Comparison of ENCODE assay signal across 11 cellular contexts in genomic region chr18:35511428-35511827, GRCh38. TPM values are rescaled to one million over a fixed set of nuclear protein-coding genes. Genes with fewer than 3 reads are reported as not detected.
DNase-seq lines count a peak whose midpoint lies in the region; ATAC-seq, FAIRE-seq and TF ChIP-seq lines count a peak whose summit lies in the region.
"Had no signal": no experiment of that assay in that cellular context is flagged by ENCODE, and none has a peak within 500 bp of the region (broad histone marks: within the 10 kb centered on the region; RNA-seq: fewer than 3 reads in every experiment).

No MANE protein-coding gene starts in this region.

- H3K4me1 Mint-ChIP-seq in type B pancreatic cell (ENCODE audit: unreplicated experiment) = peaks cover 24% of the 10 kb centered on the region

- POLR2A ChIA-PET in HepG2 (lab: Yijun Ruan, JAX) = no interaction called here

- H3K4me2 ChIP-seq in HepG2 (ENCODE audit: low read depth, low read length) = no peak overlapping the region

- no peak for TF ChIP-seq RAD21 in HepG2 (CRISPR knock-in tag; IDR thresholded peaks at IDR 0.05)

- BruUV-seq in HepG2 (replicated peaks; lab: Mats Ljungman, UMichigan) = no TSS peak

- CTCF ChIA-PET in HepG2 (lab: Yijun Ruan, JAX; ENCODE audit: low intra/inter-chr PET ratio, low total read pairs) = interaction anchor here (2.8 kb wide), 1 partner anchor 103 kb away, joined by 26 read pairs; no protein-coding TSS in a partner anchor

- WGBS in right lobe of liver (ENCODE audit: insufficient coverage, low coverage, low lambda C conversion rate, missing lambda C conversion rate) = 72% methylated on average over 2 of the region's 2 CpGs
- 57% methylated on average over 2 of the region's 2 CpGs for WGBS in HepG2 (ENCODE audit: low lambda C conversion rate)
- WGBS in heart right ventricle, 2 donors = 52 to 56% methylated on average over 2 of the region's 2 CpGs

- no peaks in the 10 kb centered on the region for H3K27me3 ChIP-seq in right lobe of liver
- peaks cover 0 to 6% of the 10 kb centered on the region in 2 experiments; a peak in 1 of 5 replicates for H3K27me3 ChIP-seq in HepG2 (ENCODE audit: control insufficient read depth in 1 of 2, insufficient read depth in 2 of 2, low read length in 2 of 2)
- no peaks in the 10 kb centered on the region for H3K27me3 ChIP-seq in brain microvascular endothelial cell (replicated peaks)
- no peaks in the 10 kb centered on the region for H3K27me3 ChIP-seq in heart right ventricle

- H3K4me1 ChIP-seq in right lobe of liver (no peaks in the 10 kb centered on the region), HepG2 (ENCODE audit: insufficient read depth, low read length) (peaks cover 20% of the 10 kb centered on the region), heart right ventricle (peaks cover 0 to 35% (median 13%) of the 10 kb centered on the region in 9 donors)

- no peak overlapping the region for H3K4me3 Mint-ChIP-seq in type B pancreatic cell
- H3K4me3 Mint-ChIP-seq: natural killer cell treated with Interleukin-12 subunit alpha and Interleukin-12 subunit beta and Interleukin-15 and Interleukin-18, amount 100 ng/mL, for 72 hours had no signal

- DNase-seq in right lobe of liver (no peak), HepG2 (ENCODE audit: low spot score) (no peak), type B pancreatic cell (ENCODE audit: extremely low spot score, unreplicated experiment) (peak; percentile 18), activated T-cell treated with anti-CD3 and anti-CD28 coated beads for 4 hours (no peak), brain microvascular endothelial cell (no peak), heart right ventricle (no peak)
- DNase-seq: central memory CD4-positive, alpha-beta T cell had no signal

- no peak overlapping the region for H3K9ac ChIP-seq in HepG2 (ENCODE audit: insufficient read depth, low read depth, low read length)

- H3K9me3 ChIP-seq in right lobe of liver (no peaks in the 10 kb centered on the region), HepG2 (ENCODE audit: low read length) (no peaks in the 10 kb centered on the region), heart right ventricle (no peaks in the 10 kb centered on the region)

- TF ChIP-seq CTCF in right lobe of liver (IDR thresholded peaks at IDR 0.05) = no peak
- no peak for TF ChIP-seq CTCF in HepG2 (CRISPR knock-in tag; IDR thresholded peaks at IDR 0.05)
- TF ChIP-seq CTCF in type B pancreatic cell (conservative IDR thresholded peaks at IDR 0.05) = no peak
- TF ChIP-seq CTCF in brain microvascular endothelial cell (IDR thresholded peaks at IDR 0.05; ENCODE audit: low read depth, low read length, missing control alignments) = no peak
- TF ChIP-seq CTCF in heart right ventricle (IDR thresholded peaks at IDR 0.05) = no peak

- H3K4me3 ChIP-seq in right lobe of liver = no peak overlapping the region
- no peak overlapping the region for H3K4me3 ChIP-seq in HepG2 (replicated peaks in 1 of 3; ENCODE audit: insufficient read depth in 1 of 3, low read depth in 2 of 3, low read length in 3 of 3)
- H3K4me3 ChIP-seq in brain microvascular endothelial cell (ENCODE audit: low read depth, low read length) = no peak overlapping the region
- no peak overlapping the region for H3K4me3 ChIP-seq in heart right ventricle

- no peaks in the 10 kb centered on the region for H3K36me3 Mint-ChIP-seq in type B pancreatic cell
- H3K36me3 Mint-ChIP-seq: natural killer cell treated with Interleukin-12 subunit alpha and Interleukin-12 subunit beta and Interleukin-15 and Interleukin-18, amount 100 ng/mL, for 72 hours had no signal

- no peaks in the 10 kb centered on the region for H3K36me3 ChIP-seq in right lobe of liver
- H3K36me3 ChIP-seq in HepG2 (replicated peaks in 1 of 2; ENCODE audit: control insufficient read depth in 1 of 2, insufficient read depth in 2 of 2, low read length in 2 of 2) = no peaks in the 10 kb centered on the region
- H3K36me3 ChIP-seq in brain microvascular endothelial cell (replicated peaks) = no peaks in the 10 kb centered on the region
- H3K36me3 ChIP-seq in heart right ventricle = no peaks in the 10 kb centered on the region

- no peaks in the 10 kb centered on the region for H4K20me1 ChIP-seq in HepG2 (ENCODE audit: insufficient read depth, low read length)

- ATAC-seq in right lobe of liver = peak; percentile 6 to 19 (median 11)
- ATAC-seq in HepG2 = no peak
- ATAC-seq in HG02623 (IDR thresholded peaks at IDR 0.05; ENCODE audit: unreplicated experiment) = peak; percentile 95
- peak; percentile 66 for ATAC-seq in HG03565 (IDR thresholded peaks at IDR 0.05; ENCODE audit: unreplicated experiment)
- ATAC-seq in heart right ventricle = no peak
- ATAC-seq: natural killer cell treated with Interleukin-12 subunit alpha and Interleukin-12 subunit beta and Interleukin-15 and Interleukin-18, amount 100 ng/mL, for 72 hours had no signal

- no peak for TF ChIP-seq EP300 in HepG2 (IDR thresholded peaks at IDR 0.05; ENCODE audit: low read depth in 2 of 2, low read length in 2 of 2)
- TF ChIP-seq EP300 in HepG2 (CRISPR knock-in tag; IDR thresholded peaks at IDR 0.05; ENCODE audit: borderline replicate concordance) = no peak

- intact Hi-C loops in right lobe of liver (cut with DNase I) (loop anchor here (10.0 kb wide), 2 partner anchors 97 to 117 kb away; no protein-coding TSS in a partner anchor), HepG2 (cut with micrococcal nuclease; ENCODE audit: unreplicated experiment) (no loop called here), heart right ventricle (cut with DNase I) (no loop called here)

- H3K27me3 Mint-ChIP-seq in type B pancreatic cell = no peaks in the 10 kb centered on the region
- H3K27me3 Mint-ChIP-seq: natural killer cell treated with Interleukin-12 subunit alpha and Interleukin-12 subunit beta and Interleukin-15 and Interleukin-18, amount 100 ng/mL, for 72 hours had no signal

- H3K27ac ChIP-seq in right lobe of liver (no peak overlapping the region), HepG2 (ENCODE audit: extremely low read length, insufficient read depth, low read length) (no peak overlapping the region), brain microvascular endothelial cell (no peak overlapping the region), heart right ventricle (no peak overlapping the region)
- H3K27ac ChIP-seq: RWPE1 had no signal

- in situ Hi-C loops in HepG2 (cut with HindIII; ENCODE audit: extremely low pct_ligation_motif_present, low pct_unique_long_range_greater_than_20kb) (no loop called here), brain microvascular endothelial cell (cut with HindIII; ENCODE audit: low pct_ligation_motif_present, low sequenced_read_pairs) (no loop called here)

- H3K27ac Mint-ChIP-seq in type B pancreatic cell = no peak overlapping the region
- H3K27ac Mint-ChIP-seq: natural killer cell treated with Interleukin-12 subunit alpha and Interleukin-12 subunit beta and Interleukin-15 and Interleukin-18, amount 100 ng/mL, for 72 hours had no signal

- FAIRE-seq in HepG2 (lab: Jason Lieb, UNC) = no peak

- TF ChIP-seq POLR2A in right lobe of liver (IDR thresholded peaks at IDR 0.05) (no peak), HepG2 (IDR thresholded peaks at IDR 0.05; ENCODE audit: insufficient read depth in 1 of 2, low read depth in 2 of 2, low read length in 2 of 2) (no peak)

- no peaks in the 10 kb centered on the region for H3K79me2 ChIP-seq in HepG2 (ENCODE audit: insufficient read depth, low read length)

- H2AFZ ChIP-seq in HepG2 (ENCODE audit: low read length) = no peak overlapping the region

- no peaks in the 10 kb centered on the region for H3K9me3 Mint-ChIP-seq in type B pancreatic cell
- H3K9me3 Mint-ChIP-seq: natural killer cell treated with Interleukin-12 subunit alpha and Interleukin-12 subunit beta and Interleukin-15 and Interleukin-18, amount 100 ng/mL, for 72 hours had no signal

TF ChIP-seq in HepG2, 621 proteins besides CTCF, POLR2A, EP300 and RAD21:
- TF ChIP-seq SNAPC2 (CRISPR knock-in tag; IDR thresholded peaks at IDR 0.05) (no peak), ZNF616 (CRISPR knock-in tag; IDR thresholded peaks at IDR 0.05; ENCODE audit: low read depth) (no peak), TBP (CRISPR knock-in tag; IDR thresholded peaks at IDR 0.05) (no peak), ZNF674 (CRISPR knock-in tag; IDR thresholded peaks at IDR 0.05; ENCODE audit: low read depth) (no peak), ZFYVE20 (CRISPR knock-in tag; IDR thresholded peaks at IDR 0.05; ENCODE audit: borderline replicate concordance, low read depth) (no peak), MYNN (CRISPR knock-in tag; IDR thresholded peaks at IDR 0.05; ENCODE audit: low read depth) (no peak), SMARCE1 (IDR thresholded peaks at IDR 0.05; ENCODE audit: borderline replicate concordance) (no peak), ELF1 (CRISPR knock-in tag; IDR thresholded peaks at IDR 0.05) (no peak), NR2F1 (CRISPR knock-in tag; IDR thresholded peaks at IDR 0.05) (no peak)

RNA-seq across cellular contexts. Expression of gene INO80C, which starts 13.7 kb away (rescaled TPM):
- total RNA-seq in right lobe of liver (10 to 100 TPM in 3 of 6 experiments, 1 to 10 TPM in 3; 6.4 to 12.7 (median 9.7) TPM), HepG2 (2016; rRNA removed; fragmentation: Illumina TruSeq; extraction: Trizol) (8.2 and 10.8 TPM in 2 replicates), type B pancreatic cell (ENCODE audit: low replicate concordance) (19.7 and 22.6 TPM in 2 replicates), heart right ventricle (10 to 100 TPM; 19.5 to 28.4 (median 25.5) TPM)
- 5.2 and 7.5 TPM in 2 replicates for total RNA-seq in HepG2 (2016; cell fraction: cytosol; rRNA removed; fragmentation: Illumina TruSeq; extraction: Trizol; ENCODE audit: low read depth)
- total RNA-seq in HepG2 (2016; cell fraction: insoluble cytoplasmic fraction; rRNA removed; fragmentation: Illumina TruSeq; extraction: Trizol) = 6.6 and 9.8 TPM in 2 replicates
- 4.8 and 6.6 TPM in 2 replicates for total RNA-seq in HepG2 (2016; cell fraction: membrane; rRNA removed; fragmentation: Illumina TruSeq; extraction: Trizol)
- total RNA-seq in HepG2 (2016; cell fraction: nucleus; rRNA removed; fragmentation: Illumina TruSeq; extraction: Trizol) = 11.1 and 13.4 TPM in 2 replicates
- polyA plus RNA-seq in HepG2 (2011; rRNA removed) (15.4 and 20.5 TPM in 2 replicates), heart right ventricle (10 to 100 TPM; 17.3 to 24.5 TPM)
- polyA plus RNA-seq in HepG2 (2011; cell fraction: cytosol; rRNA removed) = 17.9 and 18.5 TPM in 2 replicates
- polyA plus RNA-seq in HepG2 (2011; cell fraction: nucleus; rRNA removed) = 14.5 and 18.5 TPM in 2 replicates
- 17.4 and 24.1 TPM in 2 replicates for polyA plus RNA-seq in HepG2 (2012)
- polyA plus RNA-seq in HepG2 (2016; cell fraction: cytosol; fragmentation: Illumina TruSeq; extraction: Trizol; ENCODE audit: low read depth) = 8.6 and 12.5 TPM in 2 replicates
- 40.1 and 41.8 TPM in 2 replicates for polyA plus RNA-seq in HepG2 (2016; cell fraction: insoluble cytoplasmic fraction; fragmentation: Illumina TruSeq; extraction: Trizol; ENCODE audit: low read depth)
- polyA plus RNA-seq in HepG2 (2016; cell fraction: membrane; fragmentation: Illumina TruSeq; extraction: Trizol; ENCODE audit: low read depth) = 13.6 and 13.7 TPM in 2 replicates
- 27.3 and 33.7 TPM in 2 replicates for polyA plus RNA-seq in HepG2 (2016; cell fraction: nucleus; fragmentation: Illumina TruSeq; extraction: Trizol; ENCODE audit: insufficient read depth, low read depth)
- 9.7 and 18.8 TPM in 2 replicates for polyA minus RNA-seq in HepG2 (2011; rRNA and poly(A)+ RNA removed; ENCODE audit: low replicate concordance)
- 6.5 TPM in 2 replicates for polyA minus RNA-seq in HepG2 (2011; cell fraction: cytosol; rRNA and poly(A)+ RNA removed)
- 19.0 and 30.3 TPM in 2 replicates for polyA minus RNA-seq in HepG2 (2011; cell fraction: nucleus; rRNA and poly(A)+ RNA removed)

Comparison
In these comparisons a context has a peak if more than half of its experiments do, and no peak if none do; other contexts are left out.
1. ATAC-seq: peak in right lobe of liver (4 of 4), HG02623 (single experiment) and HG03565 (single experiment); none in HepG2 (single experiment) and heart right ventricle (0 of 8).
2. intact Hi-C loops: an anchor here in right lobe of liver (10.0 kb wide); none called in HepG2 and heart right ventricle.